ENCODE assay signal across 1 cellular context in the genomic region with DNA sequence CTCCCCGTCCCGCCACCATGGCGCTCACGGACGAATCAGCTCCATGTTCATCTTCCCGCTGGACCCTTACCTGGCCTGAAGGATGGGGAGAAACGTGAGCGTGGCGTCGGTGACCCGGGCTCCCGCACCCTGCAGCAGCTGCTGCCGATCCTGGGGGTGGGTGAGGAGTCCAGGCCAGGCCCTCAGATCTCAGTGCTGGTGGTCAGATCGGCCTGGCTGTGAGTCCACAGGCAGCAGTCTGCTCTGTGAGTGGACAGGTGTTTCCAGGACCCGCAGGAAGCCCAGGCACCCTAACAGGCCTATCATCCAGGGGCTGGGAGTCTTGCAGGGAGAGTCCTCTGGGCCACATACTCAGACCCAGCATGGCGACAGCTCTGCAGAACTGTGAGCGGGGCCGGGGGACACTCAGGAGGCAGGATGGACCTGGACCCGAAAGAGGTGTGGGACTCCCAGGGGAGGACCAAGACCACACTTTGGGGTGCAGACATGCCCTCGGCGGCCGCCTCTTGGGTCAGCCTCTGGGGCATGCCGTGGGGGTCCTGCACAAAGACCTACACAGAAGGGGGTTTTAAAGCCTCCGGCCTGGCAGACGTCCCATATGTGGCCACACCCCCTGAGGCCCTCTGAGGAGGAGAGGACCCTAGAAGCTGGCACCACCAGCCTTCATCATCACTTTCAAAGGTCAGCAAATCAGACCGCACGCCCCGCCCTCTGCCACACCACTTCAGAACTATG.
TF ChIP-seq lines count a peak whose summit lies in the region.

No MANE protein-coding gene starts in this region.

TF ChIP-seq in HepG2, 621 proteins besides CTCF, POLR2A, EP300 and RAD21 (continued from another document):
- TF ChIP-seq, protein P1, sequence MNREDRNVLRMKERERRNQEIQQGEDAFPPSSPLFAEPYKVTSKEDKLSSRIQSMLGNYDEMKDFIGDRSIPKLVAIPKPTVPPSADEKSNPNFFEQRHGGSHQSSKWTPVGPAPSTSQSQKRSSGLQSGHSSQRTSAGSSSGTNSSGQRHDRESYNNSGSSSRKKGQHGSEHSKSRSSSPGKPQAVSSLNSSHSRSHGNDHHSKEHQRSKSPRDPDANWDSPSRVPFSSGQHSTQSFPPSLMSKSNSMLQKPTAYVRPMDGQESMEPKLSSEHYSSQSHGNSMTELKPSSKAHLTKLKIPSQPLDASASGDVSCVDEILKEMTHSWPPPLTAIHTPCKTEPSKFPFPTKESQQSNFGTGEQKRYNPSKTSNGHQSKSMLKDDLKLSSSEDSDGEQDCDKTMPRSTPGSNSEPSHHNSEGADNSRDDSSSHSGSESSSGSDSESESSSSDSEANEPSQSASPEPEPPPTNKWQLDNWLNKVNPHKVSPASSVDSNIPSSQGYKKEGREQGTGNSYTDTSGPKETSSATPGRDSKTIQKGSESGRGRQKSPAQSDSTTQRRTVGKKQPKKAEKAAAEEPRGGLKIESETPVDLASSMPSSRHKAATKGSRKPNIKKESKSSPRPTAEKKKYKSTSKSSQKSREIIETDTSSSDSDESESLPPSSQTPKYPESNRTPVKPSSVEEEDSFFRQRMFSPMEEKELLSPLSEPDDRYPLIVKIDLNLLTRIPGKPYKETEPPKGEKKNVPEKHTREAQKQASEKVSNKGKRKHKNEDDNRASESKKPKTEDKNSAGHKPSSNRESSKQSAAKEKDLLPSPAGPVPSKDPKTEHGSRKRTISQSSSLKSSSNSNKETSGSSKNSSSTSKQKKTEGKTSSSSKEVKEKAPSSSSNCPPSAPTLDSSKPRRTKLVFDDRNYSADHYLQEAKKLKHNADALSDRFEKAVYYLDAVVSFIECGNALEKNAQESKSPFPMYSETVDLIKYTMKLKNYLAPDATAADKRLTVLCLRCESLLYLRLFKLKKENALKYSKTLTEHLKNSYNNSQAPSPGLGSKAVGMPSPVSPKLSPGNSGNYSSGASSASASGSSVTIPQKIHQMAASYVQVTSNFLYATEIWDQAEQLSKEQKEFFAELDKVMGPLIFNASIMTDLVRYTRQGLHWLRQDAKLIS (CRISPR knock-in tag; IDR thresholded peaks at IDR 0.05) = no peak
- no peak for TF ChIP-seq POLR2AphosphoS5 (IDR thresholded peaks at IDR 0.05; ENCODE audit: low read depth, low read length)
